Comparison of ENCODE assay signal across 1 cellular context in the genomic region with DNA sequence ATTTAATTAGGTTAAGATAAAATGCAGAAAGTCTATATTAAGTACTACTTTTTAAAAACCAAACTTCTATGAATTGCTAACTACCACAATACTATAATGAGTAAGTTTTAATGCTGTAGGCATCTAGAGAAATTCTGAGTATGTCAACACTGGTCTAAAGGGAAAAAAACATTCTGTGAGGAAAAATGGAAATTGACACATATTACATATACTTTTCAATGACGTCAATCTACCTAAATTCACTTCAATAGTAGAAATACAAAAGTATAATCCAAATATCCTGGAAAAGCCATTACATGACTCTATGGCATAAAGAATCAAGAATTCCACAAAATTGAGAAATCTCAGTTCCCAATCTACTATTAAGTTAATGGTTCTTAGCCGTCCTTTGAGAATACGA.
A peak's percentile ranks its signal among the peaks of the same experiment; 100 is the strongest.
TF ChIP-seq lines count a peak whose summit lies in the region.

No MANE protein-coding gene starts in this region.

TF ChIP-seq in HEK293, 187 proteins besides CTCF, POLR2A, EP300 and RAD21 (continued from another document):
- TF ChIP-seq, protein P1, sequence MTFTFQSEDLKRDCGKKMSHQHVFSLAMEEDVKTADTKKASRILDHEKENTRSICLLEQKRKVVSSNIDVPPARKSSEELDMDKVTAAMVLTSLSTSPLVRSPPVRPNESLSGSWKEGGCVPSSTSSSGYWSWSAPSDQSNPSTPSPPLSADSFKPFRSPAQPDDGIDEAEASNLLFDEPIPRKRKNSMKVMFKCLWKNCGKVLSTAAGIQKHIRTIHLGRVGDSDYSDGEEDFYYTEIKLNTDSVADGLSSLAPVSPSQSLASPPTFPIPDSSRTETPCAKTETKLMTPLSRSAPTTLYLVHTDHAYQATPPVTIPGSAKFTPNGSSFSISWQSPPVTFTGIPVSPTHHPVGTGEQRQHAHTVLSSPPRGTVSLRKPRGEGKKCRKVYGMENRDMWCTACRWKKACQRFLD (tag by site-specific recombination; IDR thresholded peaks at IDR 0.05) = no peak
- TF ChIP-seq SCRT1 (tag by site-specific recombination; IDR thresholded peaks at IDR 0.05; ENCODE audit: borderline replicate concordance) = no peak
- TF ChIP-seq ZNF23 (tag by site-specific recombination; IDR thresholded peaks at IDR 0.05; ENCODE audit: borderline replicate concordance) = no peak
- TF ChIP-seq, protein P2, sequence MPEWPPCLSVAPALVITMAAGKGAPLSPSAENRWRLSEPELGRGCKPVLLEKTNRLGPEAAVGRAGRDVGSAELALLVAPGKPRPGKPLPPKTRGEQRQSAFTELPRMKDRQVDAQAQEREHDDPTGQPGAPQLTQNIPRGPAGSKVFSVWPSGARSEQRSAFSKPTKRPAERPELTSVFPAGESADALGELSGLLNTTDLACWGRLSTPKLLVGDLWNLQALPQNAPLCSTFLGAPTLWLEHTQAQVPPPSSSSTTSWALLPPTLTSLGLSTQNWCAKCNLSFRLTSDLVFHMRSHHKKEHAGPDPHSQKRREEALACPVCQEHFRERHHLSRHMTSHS (tag by site-specific recombination; IDR thresholded peaks at IDR 0.05) = no peak
- TF ChIP-seq, protein P3, sequence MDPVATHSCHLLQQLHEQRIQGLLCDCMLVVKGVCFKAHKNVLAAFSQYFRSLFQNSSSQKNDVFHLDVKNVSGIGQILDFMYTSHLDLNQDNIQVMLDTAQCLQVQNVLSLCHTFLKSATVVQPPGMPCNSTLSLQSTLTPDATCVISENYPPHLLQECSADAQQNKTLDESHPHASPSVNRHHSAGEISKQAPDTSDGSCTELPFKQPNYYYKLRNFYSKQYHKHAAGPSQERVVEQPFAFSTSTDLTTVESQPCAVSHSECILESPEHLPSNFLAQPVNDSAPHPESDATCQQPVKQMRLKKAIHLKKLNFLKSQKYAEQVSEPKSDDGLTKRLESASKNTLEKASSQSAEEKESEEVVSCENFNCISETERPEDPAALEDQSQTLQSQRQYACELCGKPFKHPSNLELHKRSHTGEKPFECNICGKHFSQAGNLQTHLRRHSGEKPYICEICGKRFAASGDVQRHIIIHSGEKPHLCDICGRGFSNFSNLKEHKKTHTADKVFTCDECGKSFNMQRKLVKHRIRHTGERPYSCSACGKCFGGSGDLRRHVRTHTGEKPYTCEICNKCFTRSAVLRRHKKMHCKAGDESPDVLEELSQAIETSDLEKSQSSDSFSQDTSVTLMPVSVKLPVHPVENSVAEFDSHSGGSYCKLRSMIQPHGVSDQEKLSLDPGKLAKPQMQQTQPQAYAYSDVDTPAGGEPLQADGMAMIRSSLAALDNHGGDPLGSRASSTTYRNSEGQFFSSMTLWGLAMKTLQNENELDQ (tag by site-specific recombination; IDR thresholded peaks at IDR 0.05; ENCODE audit: low read depth) = no peak
- TF ChIP-seq ZNF19 (tag by site-specific recombination; IDR thresholded peaks at IDR 0.05; ENCODE audit: low read depth) = no peak
- 0 out of 2 replicates have a peak, but pooled peaks have one; percentile 32 for TF ChIP-seq ZNF335 (tag by site-specific recombination; conservative IDR thresholded peaks at IDR 0.05)
- TF ChIP-seq ZNF561 (tag by site-specific recombination; IDR thresholded peaks at IDR 0.05; ENCODE audit: borderline replicate concordance) = no peak
- TF ChIP-seq, protein P4, sequence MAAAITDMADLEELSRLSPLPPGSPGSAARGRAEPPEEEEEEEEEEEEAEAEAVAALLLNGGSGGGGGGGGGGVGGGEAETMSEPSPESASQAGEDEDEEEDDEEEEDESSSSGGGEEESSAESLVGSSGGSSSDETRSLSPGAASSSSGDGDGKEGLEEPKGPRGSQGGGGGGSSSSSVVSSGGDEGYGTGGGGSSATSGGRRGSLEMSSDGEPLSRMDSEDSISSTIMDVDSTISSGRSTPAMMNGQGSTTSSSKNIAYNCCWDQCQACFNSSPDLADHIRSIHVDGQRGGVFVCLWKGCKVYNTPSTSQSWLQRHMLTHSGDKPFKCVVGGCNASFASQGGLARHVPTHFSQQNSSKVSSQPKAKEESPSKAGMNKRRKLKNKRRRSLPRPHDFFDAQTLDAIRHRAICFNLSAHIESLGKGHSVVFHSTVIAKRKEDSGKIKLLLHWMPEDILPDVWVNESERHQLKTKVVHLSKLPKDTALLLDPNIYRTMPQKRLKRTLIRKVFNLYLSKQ (tag by site-specific recombination; IDR thresholded peaks at IDR 0.05; ENCODE audit: borderline replicate concordance) = no peak
